ENCODE assay signal across 9 cellular contexts in genomic region chr3:11059090-11059798, GRCh38.
DNase-seq lines count a peak whose midpoint lies in the region; ATAC-seq and TF ChIP-seq lines count a peak whose summit lies in the region.
"Had no signal": no experiment of that assay in that cellular context is flagged by ENCODE, and none has a peak within 500 bp of the region (broad histone marks: within the 10 kb centered on the region; RNA-seq: fewer than 3 reads in every experiment).

No MANE protein-coding gene starts in this region.

- intact Hi-C loops in PC-9 (cut with micrococcal nuclease; ENCODE audit: unreplicated experiment): loop anchor here (1.0 to 10.0 kb wide), 4 partner anchors 84 to 301 kb away; no protein-coding TSS in a partner anchor

- peaks cover 5% of the 10 kb centered on the region for H3K27me3 ChIP-seq in HL-60 (ENCODE audit: insufficient read depth, poor library complexity, severe bottlenecking)
- H3K27me3 ChIP-seq in PC-9 (ENCODE audit: insufficient read depth, low read depth): peaks cover 48% of the 10 kb centered on the region

- no peak overlapping the region for H2AFZ ChIP-seq in PC-9

- H3K4me1 ChIP-seq in PC-9 (replicated peaks; ENCODE audit: insufficient read depth): no peaks in the 10 kb centered on the region

- no peaks in the 10 kb centered on the region for H3K9me2 ChIP-seq in PC-9 (ENCODE audit: insufficient read depth)

- ATAC-seq in HG02763 (IDR thresholded peaks at IDR 0.05; ENCODE audit: unreplicated experiment) (no peak), GM18498 (IDR thresholded peaks at IDR 0.05; ENCODE audit: unreplicated experiment) (no peak)

- no TSS peak for BruUV-seq in PC-9 (replicated peaks; lab: Mats Ljungman, UMichigan)

- no peaks in the 10 kb centered on the region for H3F3A ChIP-seq in PC-9 (ENCODE audit: insufficient read depth, low read depth)

- peak; percentile 74 for TF ChIP-seq CTCF in HL-60 (IDR thresholded peaks at IDR 0.05; ENCODE audit: insufficient read depth, low read length)
- TF ChIP-seq CTCF in PC-9 (conservative IDR thresholded peaks at IDR 0.05): peak; percentile 90
- TF ChIP-seq CTCF in astrocyte of the spinal cord (IDR thresholded peaks at IDR 0.05; ENCODE audit: low read depth, low read length): peak; percentile 92

- no peak overlapping the region for H3K4me3 ChIP-seq in HL-60 (replicated peaks; ENCODE audit: insufficient read depth, low read length)
- H3K4me3 ChIP-seq in PC-9: no peak overlapping the region
- no peak overlapping the region for H3K4me3 ChIP-seq in astrocyte of the spinal cord (ENCODE audit: low read depth, low read length)

- H4K20me1 ChIP-seq in PC-9 (ENCODE audit: insufficient read depth): no peaks in the 10 kb centered on the region

- peak; percentile 19 for DNase-seq in DMS 273 treated with DMSO at 0.1 percent for 48 hours (lab: John Stamatoyannopoulos, UW)
- DNase-seq in HL-60 (ENCODE audit: low read depth in 1 of 2, low spot score in 1 of 2): peak in 1 of 2 experiments; percentile 59
- peak; percentile 46 to 67 for DNase-seq in PC-9
- peak; percentile 68 for DNase-seq in astrocyte of the spinal cord (ENCODE audit: low read depth, low spot score)
- DNase-seq in iPS DF 4.7 (ENCODE audit: extremely low read depth, low spot score): peak; percentile 36
- DNase-seq in stimulated activated CD4-positive, alpha-beta T cell treated with anti-CD3 and anti-CD28 coated beads, Interleukin-15, amount 100 ng/mL, for 24 hours: peak; percentile 62
- DNase-seq: activated B cell treated with CpG ODN at 0.5 μM for 24 hours had no signal

- no peaks in the 10 kb centered on the region for H3K9me3 ChIP-seq in PC-9 (ENCODE audit: insufficient read depth, low read depth)

- H3K4me2 ChIP-seq in PC-9: no peak overlapping the region

- POLR2A ChIA-PET in PC-9 (lab: Charles Lee; ENCODE audit: unreplicated experiment): no interaction called here

- H3K79me2 ChIP-seq in PC-9 (ENCODE audit: low read depth): no peaks in the 10 kb centered on the region

- H3K27ac ChIP-seq in HL-60 (replicated peaks): no peak overlapping the region
- no peak overlapping the region for H3K27ac ChIP-seq in PC-9

- in situ Hi-C loops in astrocyte of the spinal cord (cut with HindIII; ENCODE audit: low sequenced_read_pairs): no loop called here

- no peaks in the 10 kb centered on the region for H3K36me3 ChIP-seq in PC-9 (ENCODE audit: low read depth)

- CTCF ChIA-PET in PC-9 (lab: Charles Lee): interaction anchor here (0.6 to 1.0 kb wide), 3 partner anchors 114 to 304 kb away, joined by 3 to 5 read pairs (median 3); no protein-coding TSS in a partner anchor
